In the genomic region with DNA sequence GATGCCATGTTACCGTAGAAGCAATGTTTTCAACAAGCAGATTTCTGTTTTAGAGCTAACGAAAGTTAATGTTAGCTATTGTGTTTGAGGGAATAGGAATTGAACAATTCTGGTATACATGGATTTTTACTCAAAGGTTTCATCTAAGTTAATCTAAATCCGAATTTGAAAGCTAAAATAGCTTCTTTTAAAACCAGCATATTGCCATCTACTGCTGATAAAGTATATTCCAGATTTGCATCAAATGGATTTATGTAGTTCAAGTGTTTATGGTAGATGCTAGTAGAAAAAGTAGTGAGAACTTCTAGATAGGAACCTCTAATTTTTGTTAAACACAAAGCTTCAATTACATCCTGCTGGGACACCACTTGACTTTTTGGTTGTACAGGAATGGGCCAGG, we compare ENCODE assay signal across 20 cellular contexts.
DNase-seq lines count a peak whose midpoint lies in the region; ATAC-seq and TF ChIP-seq lines count a peak whose summit lies in the region.
"Had no signal": no experiment of that assay in that cellular context is flagged by ENCODE, and none has a peak within 500 bp of the region (broad histone marks: within the 10 kb centered on the region; RNA-seq: fewer than 3 reads in every experiment).

No MANE protein-coding gene starts in this region.

- 85 to 86% methylated on average over 3 of the region's 3 CpGs for WGBS in testis, 2 donors

- H3K9me3 ChIP-seq in DND-41 (ENCODE audit: insufficient read depth, low read length, severe bottlenecking), result no peaks in the 10 kb centered on the region
- no peaks in the 10 kb centered on the region for H3K9me3 ChIP-seq in RWPE2 (ENCODE audit: severe bottlenecking)
- H3K9me3 ChIP-seq in testis, result no peaks in the 10 kb centered on the region
- H3K9me3 ChIP-seq: BLaER1, HAP-1, SJSA1 had no signal

- no peaks in the 10 kb centered on the region for H3K79me2 ChIP-seq in DND-41 (ENCODE audit: insufficient read depth, low read length)

- ATAC-seq in DND-41 (ENCODE audit: insufficient read depth, low read depth) (no peak), RWPE2 (ENCODE audit: low read depth) (no peak), HG02571 (IDR thresholded peaks at IDR 0.05; ENCODE audit: unreplicated experiment) (no peak)
- ATAC-seq: GM12878 had no signal

- TF ChIP-seq POLR2A in testis (IDR thresholded peaks at IDR 0.05), result no peak

- no peak overlapping the region for H2AFZ ChIP-seq in DND-41 (ENCODE audit: low read depth, low read length)

- no peaks in the 10 kb centered on the region for H3K36me3 ChIP-seq in DND-41 (ENCODE audit: insufficient read depth, low read length)
- H3K36me3 ChIP-seq in RWPE2 (ENCODE audit: low read depth), result no peaks in the 10 kb centered on the region
- H3K36me3 ChIP-seq in testis (ENCODE audit: low read depth, missing control alignments), result no peaks in the 10 kb centered on the region
- H3K36me3 ChIP-seq: BLaER1, HAP-1, SJSA1 had no signal

- H3K4me1 ChIP-seq in DND-41 (ENCODE audit: insufficient read depth, low read length) (no peaks in the 10 kb centered on the region), RWPE2 (ENCODE audit: insufficient read depth, poor library complexity, severe bottlenecking) (peaks cover 17% of the 10 kb centered on the region), testis (no peaks in the 10 kb centered on the region)
- H3K4me1 ChIP-seq: BLaER1, SJSA1 had no signal

- H3K4me3 ChIP-seq in DND-41 (ENCODE audit: low read depth in 1 of 2, low read length in 2 of 2) (no peak overlapping the region), RWPE2 (ENCODE audit: severe bottlenecking) (no peak overlapping the region), testis (no peak overlapping the region)
- H3K4me3 ChIP-seq: BLaER1, GM12878, HAP-1, SJSA1 had no signal

- no peak for DNase-seq in DND-41
- peak; percentile 3 for DNase-seq in NAMALWA (ENCODE audit: low spot score)
- no peak for DNase-seq in RWPE2 (ENCODE audit: low spot score)
- peak; percentile 9 for DNase-seq in inferior parietal cortex (ENCODE audit: extremely low spot score)
- no peak for DNase-seq in NCI-H446 (lab: John Stamatoyannopoulos, UW)
- no peak for DNase-seq in testis
- no peak for DNase-seq in stimulated activated CD4-positive, alpha-beta T cell treated with anti-CD3 and anti-CD28 coated beads, Interleukin-1b, Interleukin-23, amount 100 ng/mL, for 48 hours
- DNase-seq: DMS53, Karpas-422, MV-4-11, NCI-H1436, NCI-H2081 treated with DMSO at 0.1 percent for 48 hours, NCI-H345, NCI-H69, T-helper 1 cell had no signal

- H4K20me1 ChIP-seq in DND-41 (ENCODE audit: insufficient read depth, low read length), result no peaks in the 10 kb centered on the region
- H4K20me1 ChIP-seq: BLaER1 had no signal

- no peak overlapping the region for H3K27ac ChIP-seq in DND-41 (ENCODE audit: low read length)
- H3K27ac ChIP-seq in RWPE2 (ENCODE audit: poor library complexity, severe bottlenecking), result no peak overlapping the region
- no peak overlapping the region for H3K27ac ChIP-seq in testis
- H3K27ac ChIP-seq: BLaER1, SJSA1 had no signal

- no peak overlapping the region for H3K9ac ChIP-seq in DND-41 (ENCODE audit: low read depth, low read length)
- H3K9ac ChIP-seq: BLaER1 had no signal

- no peaks in the 10 kb centered on the region for H3K27me3 ChIP-seq in DND-41 (ENCODE audit: insufficient read depth, low read length, poor library complexity)
- H3K27me3 ChIP-seq in RWPE2 (ENCODE audit: insufficient read depth, poor library complexity, severe bottlenecking), result no peaks in the 10 kb centered on the region
- H3K27me3 ChIP-seq in testis, result no peaks in the 10 kb centered on the region
- H3K27me3 ChIP-seq: BLaER1, SJSA1 had no signal

- intact Hi-C loops in testis (cut with DNase I; ENCODE audit: low total_unique reads), result no loop called here

- peak; percentile 25 for TF ChIP-seq CTCF in DND-41 (IDR thresholded peaks at IDR 0.05; ENCODE audit: borderline replicate concordance, extremely low read depth, low read length, poor library complexity, severe bottlenecking)
- peak; percentile 31 for TF ChIP-seq CTCF in RWPE2 (IDR thresholded peaks at IDR 0.05; ENCODE audit: poor library complexity, severe bottlenecking)
- TF ChIP-seq CTCF in testis (IDR thresholded peaks at IDR 0.05), result no peak

- no peak overlapping the region for H3K4me2 ChIP-seq in DND-41 (ENCODE audit: insufficient read depth, low read length)
- H3K4me2 ChIP-seq: BLaER1 had no signal

Comparison
In these comparisons a context has a peak if more than half of its experiments do, and no peak if none do; other contexts are left out.
1. DNase-seq: peak in NAMALWA (single experiment) and inferior parietal cortex (single experiment); none in DND-41 (single experiment), RWPE2 (single experiment), NCI-H446 (0 of 2), testis (single experiment) and stimulated activated CD4-positive, alpha-beta T cell treated with anti-CD3 and anti-CD28 coated beads, Interleukin-1b, Interleukin-23, amount 100 ng/mL, for 48 hours (single experiment).
2. CTCF ChIP-seq: peak in DND-41 (single experiment) and RWPE2 (single experiment); none in testis (0 of 3).